Comparison of ENCODE assay signal across 11 cellular contexts in the genomic region with DNA sequence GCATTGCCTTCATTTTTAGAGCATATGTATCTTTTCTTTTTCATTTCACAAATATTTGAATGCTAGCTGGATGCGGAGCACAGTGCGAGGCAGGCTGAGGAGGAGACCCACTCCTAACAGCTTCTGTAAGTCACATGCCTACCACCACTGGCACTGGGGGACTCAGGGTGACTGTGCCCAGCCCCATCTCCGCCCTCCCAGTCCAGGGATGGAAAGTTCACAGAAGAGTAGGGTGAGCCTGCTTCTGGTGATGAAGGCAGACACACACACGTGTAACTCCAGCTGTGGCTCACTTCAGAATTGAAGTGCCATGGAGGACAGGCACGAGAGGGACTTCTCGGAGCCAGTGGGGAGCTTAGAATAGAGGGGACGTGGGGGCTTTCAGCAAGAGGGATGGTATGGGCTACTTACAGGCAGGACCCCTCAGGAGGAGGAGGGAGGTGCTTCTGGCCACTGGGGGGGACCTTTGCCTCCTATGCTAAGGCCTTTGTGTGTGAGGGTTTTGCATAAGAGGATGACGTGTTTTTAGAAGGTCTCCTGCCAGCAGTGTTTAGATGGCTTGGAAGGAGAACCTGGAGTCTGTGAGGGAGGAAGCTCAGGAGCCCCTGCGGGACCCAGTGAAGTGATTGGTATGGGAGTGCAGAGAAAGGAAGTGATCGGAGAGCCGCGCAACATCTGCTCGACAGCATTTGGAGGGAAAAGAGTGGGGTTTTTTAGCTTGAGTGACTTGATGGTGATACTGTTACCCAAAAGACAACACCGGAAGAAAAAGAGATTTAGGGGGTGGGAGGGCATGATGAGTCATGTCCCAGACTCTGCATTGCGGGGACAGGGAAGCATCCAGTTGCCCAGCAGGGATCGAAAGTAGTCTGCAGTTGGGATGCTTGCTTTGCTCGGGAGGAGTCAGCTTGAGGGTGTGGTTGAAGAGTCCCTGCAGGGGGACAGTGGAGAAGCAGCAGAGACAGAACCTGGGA.
DNase-seq lines count a peak whose midpoint lies in the region; ATAC-seq and TF ChIP-seq lines count a peak whose summit lies in the region.
"Had no signal": no experiment of that assay in that cellular context is flagged by ENCODE, and none has a peak within 500 bp of the region (broad histone marks: within the 10 kb centered on the region; RNA-seq: fewer than 3 reads in every experiment).

No MANE protein-coding gene starts in this region.

- TF ChIP-seq CTCF in fibroblast of the aortic adventitia (IDR thresholded peaks at IDR 0.05; ENCODE audit: insufficient read depth, low read length) (no peak), osteoblast (IDR thresholded peaks at IDR 0.05; ENCODE audit: extremely low read depth, low read depth, low read length) (no peak)

- DNase-seq in T-cell (no peak), fibroblast of the aortic adventitia (ENCODE audit: low read depth) (peak; percentile 79), osteoblast (ENCODE audit: insufficient read length, low spot score, missing footprints) (no peak), GM19238 (ENCODE audit: insufficient read length, low spot score) (no peak)
- DNase-seq in stimulated activated effector memory CD8-positive, alpha-beta T cell treated with anti-CD3 and anti-CD28 coated beads, Interleukin-12 subunit alpha, Interleukin-12 subunit beta, amount 100 ng/mL, for 72 hours (ENCODE audit: low spot score in 2 of 2): no peak
- DNase-seq: HCEC 1CT, NCI-H526 treated with DMSO at 0.1 percent for 48 hours, pancreas had no signal

- no peak overlapping the region for H2AFZ ChIP-seq in osteoblast (ENCODE audit: low read length)

- peaks cover 31 to 47% (median 37%) of the 10 kb centered on the region in 3 donors for H3K4me1 Mint-ChIP-seq in T-cell
- peaks cover 46% of the 10 kb centered on the region for H3K4me1 Mint-ChIP-seq in stimulated activated effector memory CD8-positive, alpha-beta T cell treated with anti-CD3 and anti-CD28 coated beads, Interleukin-12 subunit alpha, Interleukin-12 subunit beta, amount 100 ng/mL, for 72 hours

- CTCF ChIA-PET in T-cell (lab: Charles Lee): interaction anchor here in 1 of 2 donors (1.1 kb wide), 1 partner anchor 231 kb away, joined by 3 read pairs; no protein-coding TSS in a partner anchor

- H3K27ac ChIP-seq in BLaER1 treated with 17β-estradiol and CSF1 and Interleukin-3, amounts not matched to agents 10 nM and 100 nM: peak overlapping the region in 4 of 11 experiments; percentile 8 to 38 (median 26); a peak in 3 of 22 replicates
- peak overlapping the region; percentile 85 for H3K27ac ChIP-seq in osteoblast (ENCODE audit: low read depth, low read length)
- H3K27ac ChIP-seq: pancreas had no signal

- H3K4me3 Mint-ChIP-seq in T-cell: no peak overlapping the region
- no peak overlapping the region for H3K4me3 Mint-ChIP-seq in stimulated activated effector memory CD8-positive, alpha-beta T cell treated with anti-CD3 and anti-CD28 coated beads, Interleukin-12 subunit alpha, Interleukin-12 subunit beta, amount 100 ng/mL, for 72 hours

- peaks cover 28 to 89% (median 75%) of the 10 kb centered on the region in 10 experiments for H3K4me1 ChIP-seq in BLaER1 treated with 17β-estradiol and CSF1 and Interleukin-3, amounts not matched to agents 10 nM and 100 nM
- peaks cover 48% of the 10 kb centered on the region for H3K4me1 ChIP-seq in osteoblast (ENCODE audit: insufficient read depth, low read length)
- H3K4me1 ChIP-seq: pancreas had no signal

- no peaks in the 10 kb centered on the region for H3K27me3 Mint-ChIP-seq in T-cell

- H3K36me3 Mint-ChIP-seq in T-cell: no peaks in the 10 kb centered on the region
- H3K36me3 Mint-ChIP-seq in stimulated activated effector memory CD8-positive, alpha-beta T cell treated with anti-CD3 and anti-CD28 coated beads, Interleukin-12 subunit alpha, Interleukin-12 subunit beta, amount 100 ng/mL, for 72 hours: peaks cover 21% of the 10 kb centered on the region

- no peaks in the 10 kb centered on the region for H3K9me3 Mint-ChIP-seq in T-cell
- H3K9me3 Mint-ChIP-seq in stimulated activated effector memory CD8-positive, alpha-beta T cell treated with anti-CD3 and anti-CD28 coated beads, Interleukin-12 subunit alpha, Interleukin-12 subunit beta, amount 100 ng/mL, for 72 hours: no peaks in the 10 kb centered on the region

- peaks cover 71% of the 10 kb centered on the region for H3K79me2 ChIP-seq in osteoblast (ENCODE audit: insufficient read depth, low read length)

- no peak for ATAC-seq in T-cell (replicated peaks in 1 of 4)
- no peak for ATAC-seq in GM21529 (IDR thresholded peaks at IDR 0.05; ENCODE audit: unreplicated experiment)
- ATAC-seq in GM19328 (IDR thresholded peaks at IDR 0.05; ENCODE audit: unreplicated experiment): no peak
- no peak for ATAC-seq in stimulated activated effector memory CD8-positive, alpha-beta T cell treated with anti-CD3 and anti-CD28 coated beads, Interleukin-12 subunit alpha, Interleukin-12 subunit beta, amount 100 ng/mL, for 72 hours

- no peak overlapping the region for H3K4me3 ChIP-seq in BLaER1 treated with 17β-estradiol and CSF1 and Interleukin-3, amounts not matched to agents 10 nM and 100 nM
- H3K4me3 ChIP-seq in fibroblast of the aortic adventitia (ENCODE audit: low read depth, low read length) (no peak overlapping the region), osteoblast (ENCODE audit: insufficient read depth, low read length) (no peak overlapping the region)
- H3K4me3 ChIP-seq: pancreas had no signal

- H3K27ac Mint-ChIP-seq in T-cell: peak overlapping the region; percentile 3 to 29
- H3K27ac Mint-ChIP-seq in stimulated activated effector memory CD8-positive, alpha-beta T cell treated with anti-CD3 and anti-CD28 coated beads, Interleukin-12 subunit alpha, Interleukin-12 subunit beta, amount 100 ng/mL, for 72 hours: no peak overlapping the region

- H3K9ac ChIP-seq in BLaER1 treated with 17β-estradiol and CSF1 and Interleukin-3, amounts not matched to agents 10 nM and 100 nM: no peak overlapping the region; a peak in 2 of 22 replicates

- H3K36me3 ChIP-seq in BLaER1 treated with 17β-estradiol and CSF1 and Interleukin-3, amounts not matched to agents 10 nM and 100 nM: peaks cover 65 to 97% (median 77%) of the 10 kb centered on the region in 11 experiments
- peaks cover 75% of the 10 kb centered on the region for H3K36me3 ChIP-seq in osteoblast (ENCODE audit: insufficient read depth, low read length)

- peak overlapping the region; percentile 29 to 84 (median 54) for H3K4me2 ChIP-seq in BLaER1 treated with 17β-estradiol and CSF1 and Interleukin-3, amounts not matched to agents 10 nM and 100 nM
- H3K4me2 ChIP-seq in osteoblast (ENCODE audit: insufficient read depth, low read length): peak overlapping the region; percentile 12

- POLR2A ChIA-PET in T-cell (lab: Charles Lee): no interaction called here

- H3K9me3 ChIP-seq in BLaER1 treated with 17β-estradiol and CSF1 and Interleukin-3, amounts not matched to agents 10 nM and 100 nM (replicated peaks in 1 of 11): no peaks in the 10 kb centered on the region
- no peaks in the 10 kb centered on the region for H3K9me3 ChIP-seq in osteoblast (ENCODE audit: low read depth, low read length)
- H3K9me3 ChIP-seq: pancreas had no signal

- peaks cover 0 to 78% (median 47%) of the 10 kb centered on the region in 11 experiments; a peak in 17 of 22 replicates for H4K20me1 ChIP-seq in BLaER1 treated with 17β-estradiol and CSF1 and Interleukin-3, amounts not matched to agents 10 nM and 100 nM
- peaks cover 2% of the 10 kb centered on the region for H4K20me1 ChIP-seq in osteoblast (ENCODE audit: insufficient read depth, low read length)

- H3K27me3 ChIP-seq in BLaER1 treated with 17β-estradiol and CSF1 and Interleukin-3, amounts not matched to agents 10 nM and 100 nM: no peaks in the 10 kb centered on the region
- no peaks in the 10 kb centered on the region for H3K27me3 ChIP-seq in osteoblast (ENCODE audit: insufficient read depth, low read length)
- H3K27me3 ChIP-seq: pancreas had no signal
